23 cellular contexts compared by ENCODE assay signal in genomic region chr7:159023216-159023615, GRCh38.
"Had no signal": no experiment of that assay in that cellular context is flagged by ENCODE, and none has a peak within 500 bp of the region (broad histone marks: within the 10 kb centered on the region; RNA-seq: fewer than 3 reads in every experiment).

No MANE protein-coding gene starts in this region.

- H3K36me3 ChIP-seq: adrenal gland, colonic mucosa, left lung, neutrophil, ovary, SJSA1, tibial artery, WERI-Rb-1 had no signal

- H3K27me3 ChIP-seq: adrenal gland, colonic mucosa, ovary, SJSA1, tibial artery had no signal

- H3K4me3 ChIP-seq: adrenal gland, colonic mucosa, left lung, lung, ovary, SJSA1, tibial artery had no signal

- H3K9me3 ChIP-seq: adrenal gland, colonic mucosa, neutrophil, ovary, SJSA1, tibial artery had no signal

- H3K4me1 Mint-ChIP-seq: activated T-helper 17 cell treated with anti-CD3 and anti-CD28 coated beads, Interleukin-2, amount 50 U/mL, for 72 hours; central memory CD8-positive, alpha-beta T cell had no signal

- ATAC-seq: activated CD8-positive, alpha-beta T cell treated with anti-CD3 and anti-CD28 coated beads for 36 hours; activated T-helper 17 cell treated with anti-CD3 and anti-CD28 coated beads, Interleukin-2, amount 50 U/mL, for 72 hours; left lung; naive thymus-derived CD8-positive, alpha-beta T cell had no signal

- H3K36me3 Mint-ChIP-seq: activated naive CD4-positive, alpha-beta T cell treated with anti-CD3 and anti-CD28 coated beads, Interleukin-2, amount 50 U/mL, for 24 hours; mesothelial cell of epicardium had no signal

- H3K27me3 Mint-ChIP-seq: activated CD4-positive, alpha-beta T cell treated with anti-CD3 and anti-CD28 coated beads, Interleukin-2, amount 10 ng/mL, durations not matched to agents 7 days and 5 days had no signal

- DNase-seq: activated CD4-positive, alpha-beta T cell treated with anti-CD3 and anti-CD28 coated beads, Interleukin-2, amount 10 ng/mL, durations not matched to agents 7 days and 5 days; activated CD4-positive, CD25-positive, alpha-beta regulatory T cell treated with anti-CD3 and anti-CD28 coated beads, Interleukin-2, amount 50 U/mL, for 72 hours; activated T-cell treated with anti-CD3 and anti-CD28 coated beads, Interleukin-2, amount 50 U/mL, for 24 hours; colonic mucosa; naive thymus-derived CD8-positive, alpha-beta T cell; stimulated activated CD4-positive, alpha-beta T cell treated with anti-CD3 and anti-CD28 coated beads, Interleukin-2, amount 100 ng/mL, for 48 hours; stimulated activated CD8-positive, alpha-beta memory T cell treated with anti-CD3 and anti-CD28 coated beads, Interleukin-4, amount 100 ng/mL, for 48 hours; stimulated activated naive CD4-positive, alpha-beta T cell; T-helper 1 cell; WERI-Rb-1 had no signal

- H3K27ac ChIP-seq: adrenal gland, colonic mucosa, epithelial cell of prostate, left lung, neutrophil, ovary, SJSA1, tibial artery, WERI-Rb-1 had no signal

- H3K9me3 Mint-ChIP-seq: activated naive CD4-positive, alpha-beta T cell treated with anti-CD3 and anti-CD28 coated beads, Interleukin-2, amount 50 U/mL, for 24 hours; activated T-helper 17 cell treated with anti-CD3 and anti-CD28 coated beads, Interleukin-2, amount 50 U/mL, for 72 hours; central memory CD8-positive, alpha-beta T cell; mesothelial cell of epicardium; naive thymus-derived CD8-positive, alpha-beta T cell had no signal

- H3K4me3 Mint-ChIP-seq: activated CD4-positive, alpha-beta T cell treated with anti-CD3 and anti-CD28 coated beads, Interleukin-2, amount 10 ng/mL, durations not matched to agents 7 days and 5 days; activated CD8-positive, alpha-beta T cell treated with anti-CD3 and anti-CD28 coated beads for 36 hours; activated naive CD4-positive, alpha-beta T cell treated with anti-CD3 and anti-CD28 coated beads, Interleukin-2, amount 50 U/mL, for 24 hours; activated T-cell treated with anti-CD3 and anti-CD28 coated beads, Interleukin-2, amount 50 U/mL, for 24 hours; activated T-helper 17 cell treated with anti-CD3 and anti-CD28 coated beads, Interleukin-2, amount 50 U/mL, for 72 hours; central memory CD8-positive, alpha-beta T cell; mesothelial cell of epicardium; naive thymus-derived CD8-positive, alpha-beta T cell had no signal

- H3K27ac Mint-ChIP-seq: activated CD4-positive, alpha-beta T cell treated with anti-CD3 and anti-CD28 coated beads, Interleukin-2, amount 10 ng/mL, durations not matched to agents 7 days and 5 days; activated CD8-positive, alpha-beta T cell treated with anti-CD3 and anti-CD28 coated beads for 36 hours; activated naive CD4-positive, alpha-beta T cell treated with anti-CD3 and anti-CD28 coated beads, Interleukin-2, amount 50 U/mL, for 24 hours; activated T-cell treated with anti-CD3 and anti-CD28 coated beads, Interleukin-2, amount 50 U/mL, for 24 hours; activated T-helper 17 cell treated with anti-CD3 and anti-CD28 coated beads, Interleukin-2, amount 50 U/mL, for 72 hours; mesothelial cell of epicardium; naive thymus-derived CD8-positive, alpha-beta T cell had no signal

- H3K4me1 ChIP-seq: adrenal gland, left lung, SJSA1 had no signal
